ENCODE assay signal across 10 cellular contexts in genomic region chr1:46488343-46489168, GRCh38. TPM values are rescaled to one million over a fixed set of nuclear protein-coding genes. Genes with fewer than 3 reads are reported as not detected.
DNase-seq lines count a peak whose midpoint lies in the region; ATAC-seq and TF ChIP-seq lines count a peak whose summit lies in the region.
"Had no signal": no experiment of that assay in that cellular context is flagged by ENCODE, and none has a peak within 500 bp of the region (broad histone marks: within the 10 kb centered on the region; RNA-seq: fewer than 3 reads in every experiment).

No MANE protein-coding gene starts in this region.

- H3K4me2 ChIP-seq in OCI-LY7 (ENCODE audit: low read length): no peak overlapping the region

- H3K27ac ChIP-seq in OCI-LY7 (ENCODE audit: low read depth, low read length, poor library complexity, severe bottlenecking): no peak overlapping the region
- H3K27ac ChIP-seq: brain microvascular endothelial cell, right atrium auricular region had no signal

- no TSS peak for BruUV-seq in OCI-LY7 (replicated peaks; lab: Mats Ljungman, UMichigan)

- TF ChIP-seq CTCF in fibroblast of mammary gland (conservative IDR thresholded peaks at IDR 0.05; ENCODE audit: control insufficient read depth, insufficient read depth, low read depth, low read length) (no peak), OCI-LY7 (conservative IDR thresholded peaks at IDR 0.05; ENCODE audit: low read length) (no peak)

- POLR2A ChIA-PET in OCI-LY7 (lab: Charles Lee): no interaction called here

- no peak overlapping the region for H3K27ac Mint-ChIP-seq in T-helper 1 cell treated with Interleukin-12 subunit alpha and Interleukin-12 subunit beta and Interleukin-4 antibody, amounts not matched to agents 30 μg/mL and 1 μg/mL, for 36 hours

- CTCF ChIA-PET in OCI-LY7 (lab: Charles Lee; ENCODE audit: unreplicated experiment): no interaction called here

- no peaks in the 10 kb centered on the region for H3K36me3 Mint-ChIP-seq in activated T-cell treated with anti-CD3 and anti-CD28 coated beads, Interleukin-2, amount 50 U/mL, for 4 hours (ENCODE audit: insufficient read depth)
- peaks cover 3% of the 10 kb centered on the region for H3K36me3 Mint-ChIP-seq in T-helper 1 cell treated with Interleukin-12 subunit alpha and Interleukin-12 subunit beta and Interleukin-4 antibody, amounts not matched to agents 30 μg/mL and 1 μg/mL, for 36 hours (ENCODE audit: low read depth)

- no peak for DNase-seq in activated T-cell treated with anti-CD3 and anti-CD28 coated beads, Interleukin-2, amount 50 U/mL, for 4 hours
- no peak for DNase-seq in activated T-cell treated with anti-CD3 and anti-CD28 coated beads, Interleukin-2, amount 50 U/mL, for 1 hour
- DNase-seq in fibroblast of mammary gland (ENCODE audit: low read depth): peak; percentile 49
- peak; percentile 40 for DNase-seq in stimulated activated CD8-positive, alpha-beta memory T cell treated with anti-CD3 and anti-CD28 coated beads, Interleukin-4, amount 100 ng/mL, for 48 hours
- no peak for DNase-seq in NCI-H226
- no peak for DNase-seq in OCI-LY7 (ENCODE audit: low spot score)
- DNase-seq: brain microvascular endothelial cell had no signal

- ATAC-seq in activated T-cell treated with anti-CD3 and anti-CD28 coated beads, Interleukin-2, amount 50 U/mL, for 4 hours: peak; percentile 15 to 49
- ATAC-seq in GM18867 (IDR thresholded peaks at IDR 0.05; ENCODE audit: unreplicated experiment): no peak

- no peaks in the 10 kb centered on the region for H4K20me1 ChIP-seq in OCI-LY7 (ENCODE audit: insufficient read depth, low read length)

- no peaks in the 10 kb centered on the region for H3K79me2 ChIP-seq in OCI-LY7 (ENCODE audit: insufficient read depth, low read depth, low read length)

- H3K27me3 Mint-ChIP-seq in activated T-cell treated with anti-CD3 and anti-CD28 coated beads, Interleukin-2, amount 50 U/mL, for 4 hours (ENCODE audit: low read depth): peaks cover 88% of the 10 kb centered on the region
- H3K27me3 Mint-ChIP-seq in T-helper 1 cell treated with Interleukin-12 subunit alpha and Interleukin-12 subunit beta and Interleukin-4 antibody, amounts not matched to agents 30 μg/mL and 1 μg/mL, for 36 hours (ENCODE audit: low read depth): peaks cover 92% of the 10 kb centered on the region

- peak overlapping the region; percentile 78 for H3K4me3 Mint-ChIP-seq in activated T-cell treated with anti-CD3 and anti-CD28 coated beads, Interleukin-2, amount 50 U/mL, for 4 hours
- peak overlapping the region; percentile 82 for H3K4me3 Mint-ChIP-seq in T-helper 1 cell treated with Interleukin-12 subunit alpha and Interleukin-12 subunit beta and Interleukin-4 antibody, amounts not matched to agents 30 μg/mL and 1 μg/mL, for 36 hours

- no peaks in the 10 kb centered on the region for H3K4me1 ChIP-seq in OCI-LY7 (ENCODE audit: insufficient read depth, low read length, poor library complexity, severe bottlenecking)

- H2AFZ ChIP-seq in OCI-LY7 (ENCODE audit: low read length): no peak overlapping the region

- H3K9me3 ChIP-seq in OCI-LY7 (ENCODE audit: low read length): no peaks in the 10 kb centered on the region
- H3K9me3 ChIP-seq: right atrium auricular region had no signal

- H3K4me3 ChIP-seq in fibroblast of mammary gland (ENCODE audit: control insufficient read depth, low read depth, low read length): no peak overlapping the region
- H3K4me3 ChIP-seq in OCI-LY7 (ENCODE audit: low read depth, low read length, poor library complexity, severe bottlenecking): no peak overlapping the region

- H3K36me3 ChIP-seq in OCI-LY7 (ENCODE audit: insufficient read depth, low read length): no peaks in the 10 kb centered on the region
- H3K36me3 ChIP-seq: brain microvascular endothelial cell, right atrium auricular region had no signal

- H3K9me3 Mint-ChIP-seq in activated T-cell treated with anti-CD3 and anti-CD28 coated beads, Interleukin-2, amount 50 U/mL, for 4 hours: no peaks in the 10 kb centered on the region
- H3K9me3 Mint-ChIP-seq in T-helper 1 cell treated with Interleukin-12 subunit alpha and Interleukin-12 subunit beta and Interleukin-4 antibody, amounts not matched to agents 30 μg/mL and 1 μg/mL, for 36 hours: no peaks in the 10 kb centered on the region

- intact Hi-C loops in OCI-LY7 (cut with micrococcal nuclease; ENCODE audit: unreplicated experiment): no loop called here

- no peaks in the 10 kb centered on the region for H3K9me2 ChIP-seq in OCI-LY7 (ENCODE audit: insufficient read depth, low read length)

- peaks cover 22% of the 10 kb centered on the region for H3K4me1 Mint-ChIP-seq in activated T-cell treated with anti-CD3 and anti-CD28 coated beads, Interleukin-2, amount 50 U/mL, for 4 hours (ENCODE audit: low read depth)
- H3K4me1 Mint-ChIP-seq in T-helper 1 cell treated with Interleukin-12 subunit alpha and Interleukin-12 subunit beta and Interleukin-4 antibody, amounts not matched to agents 30 μg/mL and 1 μg/mL, for 36 hours (ENCODE audit: low read depth): peaks cover 12% of the 10 kb centered on the region

RNA-seq across cellular contexts. Expression of gene DMBX1, which starts 1.1 kb away (rescaled TPM):
- total RNA-seq in activated T-cell treated with anti-CD3 and anti-CD28 coated beads, Interleukin-2, amount 50 U/mL, for 4 hours: not detected
- not detected in 2 replicates for total RNA-seq in OCI-LY7 (2014; rRNA removed; shearing (Covaris generic))
- not detected in 2 replicates for total RNA-seq in OCI-LY7 (2022)
- total RNA-seq: right atrium auricular region had no signal

Comparison
In these comparisons a context has a peak if more than half of its experiments do, and no peak if none do; other contexts are left out.
1. DNase-seq: peak in fibroblast of mammary gland (single experiment) and stimulated activated CD8-positive, alpha-beta memory T cell treated with anti-CD3 and anti-CD28 coated beads, Interleukin-4, amount 100 ng/mL, for 48 hours (single experiment); none in activated T-cell treated with anti-CD3 and anti-CD28 coated beads, Interleukin-2, amount 50 U/mL, for 4 hours (single experiment), activated T-cell treated with anti-CD3 and anti-CD28 coated beads, Interleukin-2, amount 50 U/mL, for 1 hour (single experiment), NCI-H226 (single experiment) and OCI-LY7 (single experiment).